In genomic region chr3:152313430-152313829, GRCh38 we compare ENCODE assay signal across 23 cellular contexts. TPM values are rescaled to one million over a fixed set of nuclear protein-coding genes. Genes with fewer than 3 reads are reported as not detected.
A peak's percentile ranks its signal among the peaks of the same experiment; 100 is the strongest.
DNase-seq lines count a peak whose midpoint lies in the region; ATAC-seq and TF ChIP-seq lines count a peak whose summit lies in the region.
"Had no signal": no experiment of that assay in that cellular context is flagged by ENCODE, and none has a peak within 500 bp of the region (broad histone marks: within the 10 kb centered on the region; RNA-seq: fewer than 3 reads in every experiment).

No MANE protein-coding gene starts in this region.

- CTCF ChIA-PET in activated naive CD4-positive, alpha-beta T cell treated with anti-CD3 and anti-CD28 coated beads, Interleukin-2, amount 10 ng/mL, durations not matched to agents 7 days and 5 days (lab: Charles Lee) = no interaction called here

- H3K36me3 ChIP-seq in mucosa of descending colon (ENCODE audit: low read depth) (no peaks in the 10 kb centered on the region), thoracic aorta (no peaks in the 10 kb centered on the region), vagina (no peaks in the 10 kb centered on the region)
- H3K36me3 ChIP-seq: colonic mucosa, right atrium auricular region had no signal

- H3K4me1 Mint-ChIP-seq in activated naive CD4-positive, alpha-beta T cell treated with anti-CD3 and anti-CD28 coated beads, Interleukin-2, amount 50 U/mL, for 24 hours = peaks cover 82% of the 10 kb centered on the region
- H3K4me1 Mint-ChIP-seq in activated naive CD4-positive, alpha-beta T cell treated with anti-CD3 and anti-CD28 coated beads, Interleukin-2, amount 10 ng/mL, durations not matched to agents 7 days and 5 days = peaks cover 66% of the 10 kb centered on the region
- H3K4me1 Mint-ChIP-seq in activated T-helper 2 cell treated with anti-CD3 and anti-CD28 coated beads, Interferon-gamma antibody, Interleukin-2, Interleukin-4, amounts not matched to agents 10 μg/mL and 5 μg/mL and 100 μg/mL, durations not matched to agents 14 hours and 24 hours and 36 hours (ENCODE audit: low read depth) = peaks cover 47% of the 10 kb centered on the region

- peak overlapping the region; percentile 35 for H3K27ac Mint-ChIP-seq in activated naive CD4-positive, alpha-beta T cell treated with anti-CD3 and anti-CD28 coated beads, Interleukin-2, amount 50 U/mL, for 24 hours
- no peak overlapping the region for H3K27ac Mint-ChIP-seq in activated naive CD4-positive, alpha-beta T cell treated with anti-CD3 and anti-CD28 coated beads, Interleukin-2, amount 10 ng/mL, durations not matched to agents 7 days and 5 days
- peak overlapping the region; percentile 33 for H3K27ac Mint-ChIP-seq in activated T-helper 2 cell treated with anti-CD3 and anti-CD28 coated beads, Interferon-gamma antibody, Interleukin-2, Interleukin-4, amounts not matched to agents 10 μg/mL and 5 μg/mL and 100 μg/mL, durations not matched to agents 14 hours and 24 hours and 36 hours
- H3K27ac Mint-ChIP-seq: activated naive CD8-positive, alpha-beta T cell treated with anti-CD3 and anti-CD28 coated beads, Interleukin-2, amount 10 ng/mL, durations not matched to agents 7 days and 5 days had no signal

- H3K4me1 ChIP-seq in mucosa of descending colon (ENCODE audit: low read depth) (peaks cover 15% of the 10 kb centered on the region), thoracic aorta (ENCODE audit: control insufficient read depth in 1 of 2, low read depth in 2 of 2) (peaks cover 55 to 88% of the 10 kb centered on the region in 2 donors), vagina (peaks cover 52% of the 10 kb centered on the region)

- TF ChIP-seq POLR2A in vagina (IDR thresholded peaks at IDR 0.05) = no peak

- H3K4me3 Mint-ChIP-seq in activated naive CD4-positive, alpha-beta T cell treated with anti-CD3 and anti-CD28 coated beads, Interleukin-2, amount 50 U/mL, for 24 hours = peak overlapping the region; percentile 26
- H3K4me3 Mint-ChIP-seq in activated naive CD4-positive, alpha-beta T cell treated with anti-CD3 and anti-CD28 coated beads, Interleukin-2, amount 10 ng/mL, durations not matched to agents 7 days and 5 days = no peak overlapping the region
- H3K4me3 Mint-ChIP-seq in activated T-helper 2 cell treated with anti-CD3 and anti-CD28 coated beads, Interferon-gamma antibody, Interleukin-2, Interleukin-4, amounts not matched to agents 10 μg/mL and 5 μg/mL and 100 μg/mL, durations not matched to agents 14 hours and 24 hours and 36 hours (ENCODE audit: low read depth) = no peak overlapping the region
- H3K4me3 Mint-ChIP-seq: activated naive CD8-positive, alpha-beta T cell treated with anti-CD3 and anti-CD28 coated beads, Interleukin-2, amount 10 ng/mL, durations not matched to agents 7 days and 5 days had no signal

- intact Hi-C loops in activated T-helper 2 cell treated with anti-CD3 and anti-CD28 coated beads, Interferon-gamma antibody, Interleukin-2, Interleukin-4, amounts not matched to agents 10 μg/mL and 5 μg/mL and 100 μg/mL, durations not matched to agents 14 hours and 24 hours and 36 hours (cut with micrococcal nuclease) = no loop called here
- intact Hi-C loops in mucosa of descending colon (cut with DNase I, micrococcal nuclease) = no loop called here
- intact Hi-C loops in vagina (cut with DNase I) = no loop called here

- H3K27me3 Mint-ChIP-seq in activated naive CD4-positive, alpha-beta T cell treated with anti-CD3 and anti-CD28 coated beads, Interleukin-2, amount 50 U/mL, for 24 hours = no peaks in the 10 kb centered on the region
- no peaks in the 10 kb centered on the region for H3K27me3 Mint-ChIP-seq in activated naive CD4-positive, alpha-beta T cell treated with anti-CD3 and anti-CD28 coated beads, Interleukin-2, amount 10 ng/mL, durations not matched to agents 7 days and 5 days
- no peaks in the 10 kb centered on the region for H3K27me3 Mint-ChIP-seq in activated T-helper 2 cell treated with anti-CD3 and anti-CD28 coated beads, Interferon-gamma antibody, Interleukin-2, Interleukin-4, amounts not matched to agents 10 μg/mL and 5 μg/mL and 100 μg/mL, durations not matched to agents 14 hours and 24 hours and 36 hours (ENCODE audit: low read depth)
- H3K27me3 Mint-ChIP-seq: activated naive CD8-positive, alpha-beta T cell treated with anti-CD3 and anti-CD28 coated beads, Interleukin-2, amount 10 ng/mL, durations not matched to agents 7 days and 5 days had no signal

- H3K27me3 ChIP-seq in thoracic aorta (replicated peaks; ENCODE audit: insufficient read depth) (no peaks in the 10 kb centered on the region), vagina (no peaks in the 10 kb centered on the region)
- H3K27me3 ChIP-seq: colonic mucosa, right atrium auricular region had no signal

- ATAC-seq in mucosa of descending colon = peak; percentile 46
- ATAC-seq in thoracic aorta (ENCODE audit: insufficient number of reproducible peaks, low FRiP score, low read depth) = no peak
- ATAC-seq: left ventricle myocardium superior had no signal

- H3K9me3 Mint-ChIP-seq in activated naive CD4-positive, alpha-beta T cell treated with anti-CD3 and anti-CD28 coated beads, Interleukin-2, amount 50 U/mL, for 24 hours = no peaks in the 10 kb centered on the region
- H3K9me3 Mint-ChIP-seq in activated naive CD4-positive, alpha-beta T cell treated with anti-CD3 and anti-CD28 coated beads, Interleukin-2, amount 10 ng/mL, durations not matched to agents 7 days and 5 days = no peaks in the 10 kb centered on the region
- no peaks in the 10 kb centered on the region for H3K9me3 Mint-ChIP-seq in activated T-helper 2 cell treated with anti-CD3 and anti-CD28 coated beads, Interferon-gamma antibody, Interleukin-2, Interleukin-4, amounts not matched to agents 10 μg/mL and 5 μg/mL and 100 μg/mL, durations not matched to agents 14 hours and 24 hours and 36 hours
- H3K9me3 Mint-ChIP-seq: activated naive CD8-positive, alpha-beta T cell treated with anti-CD3 and anti-CD28 coated beads, Interleukin-2, amount 10 ng/mL, durations not matched to agents 7 days and 5 days had no signal

- peaks cover 13% of the 10 kb centered on the region for H3K36me3 Mint-ChIP-seq in activated naive CD4-positive, alpha-beta T cell treated with anti-CD3 and anti-CD28 coated beads, Interleukin-2, amount 50 U/mL, for 24 hours
- H3K36me3 Mint-ChIP-seq in activated naive CD4-positive, alpha-beta T cell treated with anti-CD3 and anti-CD28 coated beads, Interleukin-2, amount 10 ng/mL, durations not matched to agents 7 days and 5 days = peaks cover 48% of the 10 kb centered on the region
- peaks cover 44% of the 10 kb centered on the region for H3K36me3 Mint-ChIP-seq in activated T-helper 2 cell treated with anti-CD3 and anti-CD28 coated beads, Interferon-gamma antibody, Interleukin-2, Interleukin-4, amounts not matched to agents 10 μg/mL and 5 μg/mL and 100 μg/mL, durations not matched to agents 14 hours and 24 hours and 36 hours (ENCODE audit: low read depth)

- H3K27ac ChIP-seq in thoracic aorta (peak overlapping the region; percentile 75 to 84), vagina (no peak overlapping the region)
- H3K27ac ChIP-seq: colonic mucosa had no signal

- no peaks in the 10 kb centered on the region for H3K9me3 ChIP-seq in mucosa of descending colon
- H3K9me3 ChIP-seq in thoracic aorta = no peaks in the 10 kb centered on the region
- H3K9me3 ChIP-seq in vagina = no peaks in the 10 kb centered on the region
- H3K9me3 ChIP-seq: colonic mucosa, right atrium auricular region had no signal

- H3K4me3 ChIP-seq in mucosa of descending colon (no peak overlapping the region), thoracic aorta (no peak overlapping the region), vagina (no peak overlapping the region)
- H3K4me3 ChIP-seq: colonic mucosa, right atrium auricular region had no signal

- no peak for DNase-seq in activated naive CD4-positive, alpha-beta T cell treated with anti-CD3 and anti-CD28 coated beads, Interleukin-2, amount 10 ng/mL, durations not matched to agents 7 days and 5 days
- DNase-seq in activated T-helper 2 cell treated with anti-CD3 and anti-CD28 coated beads, Interferon-gamma antibody, Interleukin-2, Interleukin-4, amounts not matched to agents 10 μg/mL and 5 μg/mL and 100 μg/mL, durations not matched to agents 14 hours and 24 hours and 36 hours (ENCODE audit: low spot score) = no peak
- DNase-seq in mucosa of descending colon = no peak
- no peak for DNase-seq in thoracic aorta (ENCODE audit: low spot score)
- no peak for DNase-seq in activated effector memory CD4-positive, alpha-beta T cell treated with anti-CD3 and anti-CD28 coated beads, Interleukin-2, amount 50 U/mL, for 16 hours
- no peak for DNase-seq in vagina (ENCODE audit: extremely low spot score in 2 of 2)
- DNase-seq in stimulated activated CD4-positive, alpha-beta T cell treated with anti-CD3 and anti-CD28 coated beads, Interleukin-4, amount 100 ng/mL, for 4 hours = no peak
- DNase-seq: ACHN; activated CD4-positive, alpha-beta T cell treated with anti-CD3 and anti-CD28 coated beads, Interleukin-2, amount 50 U/mL, for 1 hour; activated naive CD8-positive, alpha-beta T cell treated with anti-CD3 and anti-CD28 coated beads, Interleukin-2, amount 10 ng/mL, durations not matched to agents 7 days and 5 days; C1 segment of cervical spinal cord; colonic mucosa; DMS153; GDM1; KBM-7; left ventricle myocardium superior; MV-4-11; NCI-H1694 treated with DMSO at 0.1 percent for 48 hours; NCI-H748 treated with DMSO at 0.1 percent for 48 hours; Right ventricle myocardium superior; T-helper 1 cell had no signal

- TF ChIP-seq CTCF in mucosa of descending colon (IDR thresholded peaks at IDR 0.05) = no peak
- no peak for TF ChIP-seq CTCF in thoracic aorta (IDR thresholded peaks at IDR 0.05)
- TF ChIP-seq CTCF in vagina (IDR thresholded peaks at IDR 0.05) = no peak

RNA-seq across cellular contexts. Expression of gene MBNL1, which starts 44.7 kb away (rescaled TPM):
- total RNA-seq in activated T-helper 2 cell treated with anti-CD3 and anti-CD28 coated beads, Interferon-gamma antibody, Interleukin-2, Interleukin-4, amounts not matched to agents 10 μg/mL and 5 μg/mL and 100 μg/mL, durations not matched to agents 14 hours and 24 hours and 36 hours = 230 and 244 TPM in 2 replicates
- total RNA-seq in mucosa of descending colon (100 to 1,000 TPM; 184 to 381 (median 215) TPM), thoracic aorta (1,000 to 10,000 TPM in 1 of 2 donors, 100 to 1,000 TPM in 1; 783 to 1,062 TPM), vagina (311 TPM)
